In the genomic region with DNA sequence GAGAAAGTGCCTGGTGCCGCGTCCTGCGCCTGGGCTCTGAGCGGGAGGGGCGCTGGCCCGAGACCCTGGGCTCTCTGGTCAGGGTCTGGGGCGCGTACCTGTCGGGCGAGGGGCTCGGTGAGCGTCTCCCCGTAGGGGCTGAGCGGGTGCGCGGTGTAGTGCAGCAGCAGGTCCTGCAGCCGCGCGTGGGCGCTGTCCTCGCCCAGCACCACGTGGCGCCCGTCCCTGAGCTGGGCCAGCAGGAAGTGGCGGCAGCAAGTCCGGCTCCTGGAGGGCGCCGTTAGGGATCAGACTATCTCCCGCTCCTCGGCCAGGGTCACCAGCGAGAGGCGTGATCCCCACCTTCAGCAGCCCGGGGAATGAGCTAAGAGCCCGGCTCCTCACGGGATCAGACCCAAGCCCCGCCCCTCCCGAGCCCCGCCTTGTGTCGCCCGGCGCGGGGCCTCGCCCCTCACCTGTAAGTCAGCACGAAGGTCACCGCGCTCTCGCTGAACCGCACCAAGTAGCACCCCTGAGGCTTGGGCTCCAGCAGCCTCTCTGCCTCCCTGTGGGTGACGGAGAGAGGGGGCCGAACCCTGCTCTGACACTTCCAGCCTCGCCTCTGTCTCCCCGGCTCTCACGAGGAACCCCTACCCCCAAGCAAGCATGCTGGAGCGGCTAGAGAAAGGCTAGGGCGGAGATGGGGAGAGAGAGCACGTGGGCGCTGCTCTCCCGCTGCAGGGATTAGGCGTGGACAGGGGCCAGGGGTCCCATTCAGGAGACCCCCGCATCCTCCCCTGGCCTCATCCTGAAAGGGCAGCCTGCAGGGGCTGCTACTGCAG, we compare ENCODE assay signal across 9 cellular contexts. TPM values are rescaled to one million over a fixed set of nuclear protein-coding genes. Genes with fewer than 3 reads are reported as not detected.
DNase-seq lines count a peak whose midpoint lies in the region; ATAC-seq, FAIRE-seq and TF ChIP-seq lines count a peak whose summit lies in the region.
"Had no signal": no experiment of that assay in that cellular context is flagged by ENCODE, and none has a peak within 500 bp of the region (broad histone marks: within the 10 kb centered on the region; RNA-seq: fewer than 3 reads in every experiment).

No MANE protein-coding gene starts in this region.

- H3K4me2 ChIP-seq in mammary epithelial cell (ENCODE audit: insufficient read depth, low read depth, low read length): peak overlapping the region; percentile 61

- H3K9me3 ChIP-seq in HUES64 (ENCODE audit: insufficient read depth, low read depth, low read length) (no peaks in the 10 kb centered on the region), mammary epithelial cell (replicated peaks; ENCODE audit: insufficient read depth, low read length) (no peaks in the 10 kb centered on the region), kidney (ENCODE audit: control insufficient read depth in 1 of 2, low read length in 2 of 2) (no peaks in the 10 kb centered on the region)

- H3K27ac Mint-ChIP-seq in activated B cell treated with CpG ODN at 0.5 μM for 24 hours: no peak overlapping the region

- H3K9ac ChIP-seq in HUES64 (ENCODE audit: low read depth, low read length) (peak overlapping the region; percentile 67), mammary epithelial cell (ENCODE audit: insufficient read depth, low read length) (no peak overlapping the region), kidney (ENCODE audit: low read length in 2 of 2) (peak overlapping the region in 1 of 2 donors; percentile 51)

- H3K79me2 ChIP-seq in mammary epithelial cell (ENCODE audit: insufficient read depth, low read length): no peaks in the 10 kb centered on the region

- DNase-seq in DMS53 treated with DMSO at 0.1 percent for 48 hours (lab: John Stamatoyannopoulos, UW; ENCODE audit: unreplicated experiment): peak; percentile 52
- peak; percentile 57 for DNase-seq in activated B cell treated with CpG ODN at 0.5 μM for 24 hours
- no peak for DNase-seq in mammary epithelial cell
- peak; percentile 91 for DNase-seq in kidney
- DNase-seq in stimulated activated CD4-positive, alpha-beta T cell treated with anti-CD3 and anti-CD28 coated beads, Interleukin-15, amount 100 ng/mL, for 48 hours (ENCODE audit: low read depth in 2 of 2): peak; percentile 47 to 69
- DNase-seq in dedifferentiated amniotic fluid mesenchymal stem cell (ENCODE audit: extremely low spot score): no peak

- no peaks in the 10 kb centered on the region for H3K9me3 Mint-ChIP-seq in activated B cell treated with CpG ODN at 0.5 μM for 24 hours

- H3K4me1 ChIP-seq in HUES64 (ENCODE audit: insufficient read depth, low read length) (peaks cover 10% of the 10 kb centered on the region; the same call in 1 of the 2 replicates), mammary epithelial cell (ENCODE audit: insufficient read depth, low read length) (peaks cover 36% of the 10 kb centered on the region), kidney (ENCODE audit: control insufficient read depth in 1 of 2, insufficient read depth in 1 of 2, low read depth in 1 of 2, low read length in 2 of 2) (peaks cover 0 to 11% of the 10 kb centered on the region in 2 donors)

- peaks cover 46% of the 10 kb centered on the region for H3K27me3 ChIP-seq in HUES64 (ENCODE audit: insufficient read depth, low read length)
- H3K27me3 ChIP-seq in mammary epithelial cell (ENCODE audit: insufficient read depth, low read length): no peaks in the 10 kb centered on the region

- H3K4me3 ChIP-seq in HUES64 (ENCODE audit: low read length) (peak overlapping the region; percentile 57), mammary epithelial cell (replicated peaks in 1 of 3; ENCODE audit: insufficient read depth in 1 of 3, low read depth in 2 of 3, low read length in 3 of 3) (peak overlapping the region in 2 of 3 experiments; percentile 20 to 39), kidney (ENCODE audit: low read length in 2 of 2) (peak overlapping the region; percentile 13 to 52)

- ATAC-seq in activated B cell treated with CpG ODN at 0.5 μM for 24 hours (ENCODE audit: low read depth) (peak; percentile 74), HG03175 (IDR thresholded peaks at IDR 0.05; ENCODE audit: unreplicated experiment) (no peak)

- dilution Hi-C loops in mammary epithelial cell (cut with HindIII; ENCODE audit: low sequenced_read_pairs): no loop called here

- FAIRE-seq in kidney (lab: Jason Lieb, UNC): no peak

- H4K20me1 ChIP-seq in mammary epithelial cell (ENCODE audit: insufficient read depth, low read length): no peaks in the 10 kb centered on the region

- POLR2A ChIA-PET in activated B cell treated with CpG ODN at 0.5 μM for 24 hours (lab: Charles Lee): interaction anchor here (0.7 kb wide), 1 partner anchor 88 kb away, joined by 3 read pairs; no protein-coding TSS in a partner anchor

- H3K4me1 Mint-ChIP-seq in activated B cell treated with CpG ODN at 0.5 μM for 24 hours: peaks cover 32% of the 10 kb centered on the region

- H3K36me3 Mint-ChIP-seq in activated B cell treated with CpG ODN at 0.5 μM for 24 hours (ENCODE audit: low read depth): no peaks in the 10 kb centered on the region

- H3K36me3 ChIP-seq in HUES64 (ENCODE audit: insufficient read depth, low read length): no peaks in the 10 kb centered on the region
- H3K36me3 ChIP-seq in mammary epithelial cell (ENCODE audit: insufficient read depth, low read length): no peaks in the 10 kb centered on the region
- no peaks in the 10 kb centered on the region for H3K36me3 ChIP-seq in kidney (ENCODE audit: control insufficient read depth in 1 of 2, insufficient read depth in 2 of 2, low read length in 2 of 2)

- CTCF ChIA-PET in activated B cell treated with CpG ODN at 0.5 μM for 24 hours (lab: Charles Lee) (interaction anchor here (0.7 to 1.6 kb wide), 6 partner anchors 8 to 88 kb away, joined by 3 to 8 read pairs (median 5); a partner anchor contains a TSS), mammary epithelial cell (lab: Charles Lee; ENCODE audit: low non-redundant PET) (interaction anchor here (0.9 kb wide), 1 partner anchor 46 kb away, joined by 5 read pairs; no protein-coding TSS in a partner anchor)

- H3K27ac ChIP-seq in HUES64 (ENCODE audit: low read depth, low read length) (no peak overlapping the region), mammary epithelial cell (ENCODE audit: insufficient read depth, low read depth, low read length) (no peak overlapping the region), kidney (ENCODE audit: low read depth in 2 of 2, low read length in 2 of 2) (no peak overlapping the region)

- in situ Hi-C loops in mammary epithelial cell (cut with MboI; ENCODE audit: low sequenced_read_pairs in 2 of 2): no loop called here

- no TSS peak for BruUV-seq in mammary epithelial cell (replicated peaks; lab: Mats Ljungman, UMichigan)

- TF ChIP-seq CTCF in activated B cell treated with CpG ODN at 0.5 μM for 24 hours (IDR thresholded peaks at IDR 0.05) (no peak), mammary epithelial cell (conservative IDR thresholded peaks at IDR 0.05 in 1 of 2, IDR thresholded peaks at IDR 0.05 in 1 of 2; ENCODE audit: extremely low read depth in 1 of 2, insufficient read depth in 1 of 2, low read depth in 1 of 2, low read length in 2 of 2) (peak in 1 of 2 donors; percentile 61), kidney (IDR thresholded peaks at IDR 0.05; ENCODE audit: borderline replicate concordance, extremely low read depth, insufficient read depth) (peak; percentile 55)

- H3K27me3 Mint-ChIP-seq in activated B cell treated with CpG ODN at 0.5 μM for 24 hours: no peaks in the 10 kb centered on the region

- WGBS in HUES64: 11% methylated on average over 57 of the region's 60 CpGs
- WGBS in mammary epithelial cell (ENCODE audit: low coverage, missing lambda C conversion rate): 65% methylated on average over 12 of the region's 60 CpGs

- H2AFZ ChIP-seq in mammary epithelial cell (ENCODE audit: low read depth, low read length): peak overlapping the region; percentile 75

- peak overlapping the region; percentile 85 for H3K4me3 Mint-ChIP-seq in activated B cell treated with CpG ODN at 0.5 μM for 24 hours

- intact Hi-C loops in activated B cell treated with CpG ODN at 0.5 μM for 24 hours (cut with micrococcal nuclease): loop anchor here (1.0 to 5.0 kb wide), 2 partner anchors 46 to 78 kb away; a partner anchor contains a TSS
- intact Hi-C loops in mammary epithelial cell (cut with micrococcal nuclease): no loop called here
- intact Hi-C loops in kidney (cut with DNase I): no loop called here

RNA-seq across cellular contexts. Expression of a gene that starts 2.7 kb away (rescaled TPM):
- 2.6 TPM for polyA plus RNA-seq in HUES64 (2013, experiment 1 of 2)
- polyA plus RNA-seq in HUES64 (2013, experiment 2 of 2): 4.1 TPM
- total RNA-seq in activated B cell treated with CpG ODN at 0.5 μM for 24 hours: 1.7 and 2.3 TPM in 2 replicates
- total RNA-seq in mammary epithelial cell: 1 to 10 TPM in 1 of 2 donors, not detected in 1; 3.6 TPM
- polyA plus RNA-seq in mammary epithelial cell: 1.8 TPM
- polyA minus RNA-seq in mammary epithelial cell: 2.4 TPM
- total RNA-seq in kidney: 4.3 TPM
- 0.32 TPM for polyA plus RNA-seq in kidney (ENCODE audit: insufficient read depth, low read depth, low replicate concordance)

RNA-seq across cellular contexts. Expression of a gene that starts 45.0 kb away (rescaled TPM):
- not detected for polyA plus RNA-seq in HUES64 (2013, experiment 1 of 2)
- not detected for polyA plus RNA-seq in HUES64 (2013, experiment 2 of 2)
- total RNA-seq in activated B cell treated with CpG ODN at 0.5 μM for 24 hours (not detected in 2 replicates), mammary epithelial cell (not detected), kidney (0.35 TPM)
- polyA plus RNA-seq in mammary epithelial cell (not detected), kidney (ENCODE audit: insufficient read depth, low read depth, low replicate concordance) (2.4 TPM)
- polyA minus RNA-seq in mammary epithelial cell: not detected
- total RNA-seq: activated CD8-positive, alpha-beta memory T cell treated with anti-CD3 and anti-CD28 coated beads for 36 hours had no signal

RNA-seq across cellular contexts. Expression of a gene that starts 46.6 kb away (rescaled TPM):
- polyA plus RNA-seq in HUES64 (2013, experiment 1 of 2): 84.7 TPM
- 76.6 TPM for polyA plus RNA-seq in HUES64 (2013, experiment 2 of 2)
- total RNA-seq in activated B cell treated with CpG ODN at 0.5 μM for 24 hours (80.4 and 81.4 TPM in 2 replicates), mammary epithelial cell (10 to 100 TPM; 22.2 to 69.7 TPM), kidney (52.8 TPM)
- polyA plus RNA-seq in mammary epithelial cell (102 TPM), kidney (ENCODE audit: insufficient read depth, low read depth, low replicate concordance) (50.5 TPM)
- polyA minus RNA-seq in mammary epithelial cell: 169 TPM

RNA-seq across cellular contexts. Expression of a gene that starts 46.7 kb away (rescaled TPM):
- 0.30 TPM for polyA plus RNA-seq in HUES64 (2013, experiment 1 of 2)
- polyA plus RNA-seq in HUES64 (2013, experiment 2 of 2): 0.25 TPM
- 0.11 TPM in 1 of 2 replicates, not detected in the other for total RNA-seq in activated B cell treated with CpG ODN at 0.5 μM for 24 hours
- not detected for total RNA-seq in mammary epithelial cell
- not detected for polyA plus RNA-seq in mammary epithelial cell
- polyA minus RNA-seq in mammary epithelial cell: 2.9 TPM
- 1.0 TPM for total RNA-seq in kidney
- 1.3 TPM for polyA plus RNA-seq in kidney (ENCODE audit: insufficient read depth, low read depth, low replicate concordance)

Comparison
In these comparisons a context has a peak if more than half of its experiments do, and no peak if none do; other contexts are left out.
1. DNase-seq: peak in DMS53 treated with DMSO at 0.1 percent for 48 hours (single experiment), activated B cell treated with CpG ODN at 0.5 μM for 24 hours (single experiment), kidney (single experiment) and stimulated activated CD4-positive, alpha-beta T cell treated with anti-CD3 and anti-CD28 coated beads, Interleukin-15, amount 100 ng/mL, for 48 hours (2 of 2); none in mammary epithelial cell (single experiment) and dedifferentiated amniotic fluid mesenchymal stem cell (single experiment).
2. Peak in every context shown above with its lines, with median percentiles within 50 percentile points of each other: H3K4me3 ChIP-seq.